17 cellular contexts compared by ENCODE assay signal in genomic region chr6:132272776-132273175, GRCh38.
DNase-seq lines count a peak whose midpoint lies in the region; ATAC-seq and TF ChIP-seq lines count a peak whose summit lies in the region.
"Had no signal": no experiment of that assay in that cellular context is flagged by ENCODE, and none has a peak within 500 bp of the region (broad histone marks: within the 10 kb centered on the region; RNA-seq: fewer than 3 reads in every experiment).

No MANE protein-coding gene starts in this region.

- H4K91ac ChIP-seq in mesenchymal stem cell (ENCODE audit: low read length): no peak overlapping the region

- no peak overlapping the region for H2BK5ac ChIP-seq in mesenchymal stem cell (ENCODE audit: low read depth, low read length, poor library complexity, severe bottlenecking)

- H2AFZ ChIP-seq in OCI-LY7 (ENCODE audit: low read length) (peak overlapping the region; percentile 85; the same call in 1 of the 2 replicates), mesenchymal stem cell (ENCODE audit: low read depth, low read length) (no peak overlapping the region)

- no peak overlapping the region for H3K9ac ChIP-seq in mesenchymal stem cell (ENCODE audit: low read length)

- no peak overlapping the region for H3K23ac ChIP-seq in mesenchymal stem cell (ENCODE audit: low read length in 2 of 2)

- no peak overlapping the region for H3K4me2 ChIP-seq in OCI-LY7 (ENCODE audit: low read length)
- no peak overlapping the region for H3K4me2 ChIP-seq in mesenchymal stem cell (ENCODE audit: low read length, poor library complexity, severe bottlenecking)

- H3K9me3 ChIP-seq in OCI-LY7 (ENCODE audit: low read length): 0 out of 2 replicates have a peak, but pooled peaks cover 4% of the 10 kb centered on the region
- H3K9me3 ChIP-seq in mesenchymal stem cell (ENCODE audit: control insufficient read depth, low read length): no peaks in the 10 kb centered on the region
- no peaks in the 10 kb centered on the region for H3K9me3 ChIP-seq in psoas muscle
- H3K9me3 ChIP-seq: HAP-1 had no signal

- H3K14ac ChIP-seq in mesenchymal stem cell (ENCODE audit: low read length in 2 of 2): no peak overlapping the region

- 97% methylated on average over 10 of the region's 10 CpGs for WGBS in mesenchymal stem cell
- WGBS in psoas muscle, 3 donors: 73 to 78% (median 78%) methylated on average over 10 of the region's 10 CpGs

- DNase-seq in OCI-LY7 (ENCODE audit: low spot score) (no peak), glomerular visceral epithelial cell (ENCODE audit: extremely low spot score) (peak; percentile 26), kidney glomerular epithelial cell (lab: John Stamatoyannopoulos, UW) (peak; percentile 65), mesenchymal stem cell (no peak), epidermal melanocyte (ENCODE audit: insufficient read length, low spot score) (no peak), psoas muscle (no peak)
- no peak for DNase-seq in stimulated activated naive CD4-positive, alpha-beta T cell treated with Interleukin-2 at 50 U/mL for 16 hours (lab: John Stamatoyannopoulos, UW)
- DNase-seq: C1 segment of cervical spinal cord; Calu3; CD4-positive, alpha-beta memory T cell; COR-L47; DMS53; DMS79 treated with DMSO at 0.1 percent for 48 hours; GF-D8; GOT3; HFFc6 had no signal

- no peak overlapping the region for H3K27ac ChIP-seq in OCI-LY7 (ENCODE audit: low read depth, low read length, poor library complexity, severe bottlenecking)
- H3K27ac ChIP-seq in mesenchymal stem cell (ENCODE audit: low read length, poor library complexity, severe bottlenecking): no peak overlapping the region
- H3K27ac ChIP-seq in psoas muscle: no peak overlapping the region

- BruUV-seq in OCI-LY7 (replicated peaks; lab: Mats Ljungman, UMichigan): no TSS peak

- H4K20me1 ChIP-seq in OCI-LY7 (ENCODE audit: insufficient read depth, low read length): no peaks in the 10 kb centered on the region

- intact Hi-C loops in OCI-LY7 (cut with micrococcal nuclease; ENCODE audit: unreplicated experiment) (loop anchor here (10.0 kb wide), 1 partner anchor 482 kb away; the partner anchor contains the start of gene VNN2), psoas muscle (cut with DNase I) (no loop called here)

- no peaks in the 10 kb centered on the region for H3K79me2 ChIP-seq in OCI-LY7 (ENCODE audit: insufficient read depth, low read depth, low read length)

- no peak overlapping the region for H4K8ac ChIP-seq in mesenchymal stem cell (ENCODE audit: low read length)

- no peak for TF ChIP-seq CTCF in OCI-LY7 (conservative IDR thresholded peaks at IDR 0.05; ENCODE audit: low read length)
- TF ChIP-seq CTCF in psoas muscle (IDR thresholded peaks at IDR 0.05): no peak

- no peak for ATAC-seq in psoas muscle

- H2AK5ac ChIP-seq in mesenchymal stem cell (ENCODE audit: low read length, severe bottlenecking): peak overlapping the region; percentile 51

- no peaks in the 10 kb centered on the region for H3K27me3 ChIP-seq in mesenchymal stem cell (ENCODE audit: control insufficient read depth in 1 of 2, insufficient read depth in 1 of 2, low read length in 2 of 2)
- no peaks in the 10 kb centered on the region for H3K27me3 ChIP-seq in psoas muscle (ENCODE audit: insufficient read depth in 3 of 3, low read length in 2 of 3)

- H3K9me2 ChIP-seq in OCI-LY7 (ENCODE audit: insufficient read depth, low read length): no peaks in the 10 kb centered on the region

- no peaks in the 10 kb centered on the region; the same call in 1 of the 2 replicates for H3K36me3 ChIP-seq in OCI-LY7 (ENCODE audit: insufficient read depth, low read length)
- H3K36me3 ChIP-seq in mesenchymal stem cell (ENCODE audit: control insufficient read depth in 1 of 2, insufficient read depth in 2 of 2, low read depth in 1 of 2, low read length in 2 of 2): no peaks in the 10 kb centered on the region
- no peaks in the 10 kb centered on the region for H3K36me3 ChIP-seq in psoas muscle (ENCODE audit: insufficient read depth in 1 of 2, low read depth in 1 of 2)
- H3K36me3 ChIP-seq: HAP-1 had no signal

- no peak overlapping the region for H2BK12ac ChIP-seq in mesenchymal stem cell (ENCODE audit: low read length in 2 of 2)

- H3K79me1 ChIP-seq in mesenchymal stem cell (replicated peaks; ENCODE audit: low read length, poor library complexity, severe bottlenecking): no peaks in the 10 kb centered on the region

- CTCF ChIA-PET in OCI-LY7 (lab: Charles Lee; ENCODE audit: unreplicated experiment): interaction anchor here (0.6 kb wide), 1 partner anchor 134 kb away, joined by 3 read pairs; no protein-coding TSS in a partner anchor

- no peak overlapping the region for H2BK15ac ChIP-seq in mesenchymal stem cell (ENCODE audit: low read depth, poor library complexity, severe bottlenecking)

- H3K18ac ChIP-seq in mesenchymal stem cell (ENCODE audit: low read depth in 1 of 2, low read length in 2 of 2): no peak overlapping the region

- no peak overlapping the region for H2BK120ac ChIP-seq in mesenchymal stem cell (ENCODE audit: low read depth, low read length)

- no peak overlapping the region for H3K4ac ChIP-seq in mesenchymal stem cell (ENCODE audit: low read depth in 1 of 2, low read length in 2 of 2)

- POLR2A ChIA-PET in OCI-LY7 (lab: Charles Lee): interaction anchor here (0.9 to 2.5 kb wide), 3 partner anchors 17 to 224 kb away, joined by 3 to 9 read pairs (median 4); no protein-coding TSS in a partner anchor

- H3K4me1 ChIP-seq in OCI-LY7 (ENCODE audit: insufficient read depth, low read length, poor library complexity, severe bottlenecking) (peaks cover 63% of the 10 kb centered on the region), mesenchymal stem cell (ENCODE audit: control insufficient read depth, insufficient read depth, low read depth, low read length) (peaks cover 9% of the 10 kb centered on the region), psoas muscle (no peaks in the 10 kb centered on the region)
- H3K4me1 ChIP-seq: HAP-1 had no signal

- no peak overlapping the region for H3K4me3 ChIP-seq in OCI-LY7 (ENCODE audit: low read depth, low read length, poor library complexity, severe bottlenecking)
- no peak overlapping the region for H3K4me3 ChIP-seq in mesenchymal stem cell (ENCODE audit: insufficient read depth in 1 of 2, low read depth in 1 of 2, low read length in 2 of 2)
- no peak overlapping the region for H3K4me3 ChIP-seq in psoas muscle
- H3K4me3 ChIP-seq: HAP-1 had no signal

Comparison
In these comparisons a context has a peak if more than half of its experiments do, and no peak if none do; other contexts are left out.
1. DNase-seq: peak in glomerular visceral epithelial cell (single experiment) and kidney glomerular epithelial cell (single experiment); none in OCI-LY7 (single experiment), mesenchymal stem cell (single experiment), stimulated activated naive CD4-positive, alpha-beta T cell treated with Interleukin-2 at 50 U/mL for 16 hours (single experiment), epidermal melanocyte (single experiment) and psoas muscle (0 of 2).